Comparison of ENCODE assay signal across 8 cellular contexts in the genomic region with DNA sequence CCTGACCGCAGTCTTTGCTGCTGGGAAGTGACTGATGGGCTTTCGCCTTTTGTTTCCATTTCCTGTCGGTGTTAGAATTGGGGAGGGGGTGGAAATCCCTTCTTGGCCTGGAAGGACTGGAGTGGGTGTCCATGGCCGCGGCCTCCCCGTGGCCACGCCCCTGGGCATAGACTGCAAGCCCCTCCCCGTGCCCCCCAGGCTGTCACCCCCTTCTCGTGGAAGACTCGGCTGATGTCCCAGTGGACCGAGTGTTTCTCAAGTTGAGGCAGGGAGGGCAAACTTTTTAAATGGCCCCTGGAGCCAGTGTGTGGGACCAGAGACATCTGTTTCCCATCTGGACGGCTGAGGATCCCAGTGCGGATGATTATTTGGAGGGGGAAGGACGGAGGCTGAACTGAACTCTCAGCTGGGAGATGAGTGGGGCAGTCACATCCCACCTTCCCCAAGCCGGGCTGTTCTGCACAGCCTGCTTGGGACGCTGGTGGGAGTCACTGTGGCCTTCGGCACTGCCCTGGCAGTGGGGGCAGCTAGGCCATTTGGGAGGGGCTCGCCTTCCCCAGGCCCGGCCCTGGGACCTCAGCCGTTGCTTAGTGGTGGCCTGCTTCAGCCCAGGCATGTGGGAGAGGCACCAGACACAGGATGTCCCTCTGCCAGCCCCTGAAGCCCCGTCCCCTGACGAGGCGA. TPM values are rescaled to one million over a fixed set of nuclear protein-coding genes. Genes with fewer than 3 reads are reported as not detected.
DNase-seq lines count a peak whose midpoint lies in the region; ATAC-seq and TF ChIP-seq lines count a peak whose summit lies in the region.

No MANE protein-coding gene starts in this region.

- H3K4me1 ChIP-seq in BE2C (no peaks in the 10 kb centered on the region), ectodermal cell (ENCODE audit: control insufficient read depth, insufficient read depth, low read length) (peaks cover 13% of the 10 kb centered on the region), muscle layer of duodenum (ENCODE audit: control insufficient read depth in 1 of 2, insufficient read depth in 2 of 2, low read length in 2 of 2) (peaks cover 14 to 51% of the 10 kb centered on the region in 2 donors), MM.1S (ENCODE audit: low read length) (no peaks in the 10 kb centered on the region; the same call in 1 of the 2 replicates)

- no peak overlapping the region for H3K9ac ChIP-seq in MM.1S (ENCODE audit: low read length)

- H4K20me1 ChIP-seq in MM.1S (ENCODE audit: insufficient read depth, low read length), result no peaks in the 10 kb centered on the region

- WGBS in ectodermal cell, 2 experiments, result 41 to 44% methylated on average over 23 of the region's 23 CpGs

- no peak overlapping the region for H2AFZ ChIP-seq in MM.1S (ENCODE audit: low read length)

- ATAC-seq in GM21423 (IDR thresholded peaks at IDR 0.05; ENCODE audit: unreplicated experiment) (no peak), HG03159 (IDR thresholded peaks at IDR 0.05; ENCODE audit: unreplicated experiment) (no peak)

- no peak overlapping the region for H3K4me2 ChIP-seq in MM.1S (ENCODE audit: low read depth, low read length)

- H3K36me3 ChIP-seq in BE2C (no peaks in the 10 kb centered on the region; the same call in 1 of the 2 replicates), ectodermal cell (ENCODE audit: control insufficient read depth, insufficient read depth, low read length) (no peaks in the 10 kb centered on the region), muscle layer of duodenum (ENCODE audit: control insufficient read depth in 1 of 2, insufficient read depth in 2 of 2, low read length in 2 of 2) (no peaks in the 10 kb centered on the region), MM.1S (replicated peaks; ENCODE audit: insufficient read depth, low read length) (no peaks in the 10 kb centered on the region)

- H3K27ac ChIP-seq in ectodermal cell (ENCODE audit: insufficient read depth, low read depth, low read length, poor library complexity, severe bottlenecking) (no peak overlapping the region), muscle layer of duodenum (ENCODE audit: low read length) (peak overlapping the region; percentile 94), MM.1S (ENCODE audit: low read length) (no peak overlapping the region)

- DNase-seq in BE2C (peak; percentile 15), NCI-H69 (lab: John Stamatoyannopoulos, UW) (peak; percentile 44), MM.1S (no peak), HuH-7 (ENCODE audit: low spot score) (no peak)

- no peaks in the 10 kb centered on the region for H3K79me2 ChIP-seq in MM.1S (ENCODE audit: low read length)

- H3K9me2 ChIP-seq in MM.1S (replicated peaks; ENCODE audit: insufficient read depth, low read length), result no peaks in the 10 kb centered on the region

- H3K4me3 ChIP-seq in BE2C (ENCODE audit: low read depth, low read length) (peak overlapping the region; percentile 73), ectodermal cell (ENCODE audit: insufficient read depth, low read depth, low read length) (peak overlapping the region; percentile 82), muscle layer of duodenum (ENCODE audit: low read depth in 1 of 2, low read length in 2 of 2) (peak overlapping the region; percentile 72 to 81), MM.1S (ENCODE audit: low read length) (no peak overlapping the region)

- H3K9me3 ChIP-seq in BE2C, result no peaks in the 10 kb centered on the region
- no peaks in the 10 kb centered on the region for H3K9me3 ChIP-seq in ectodermal cell (ENCODE audit: control insufficient read depth, low read length)
- H3K9me3 ChIP-seq in muscle layer of duodenum (ENCODE audit: control insufficient read depth in 1 of 2, low read length in 2 of 2), result no peaks in the 10 kb centered on the region
- no peaks in the 10 kb centered on the region for H3K9me3 ChIP-seq in MM.1S (replicated peaks; ENCODE audit: insufficient read depth, low read length)

- TF ChIP-seq CTCF in BE2C (IDR thresholded peaks at IDR 0.05; ENCODE audit: low read depth, low read length), result no peak
- TF ChIP-seq CTCF in MM.1S (IDR thresholded peaks at IDR 0.05; ENCODE audit: low read length), result no peak

- no peaks in the 10 kb centered on the region for H3F3A ChIP-seq in MM.1S (ENCODE audit: insufficient read depth, low read length)

- H3K27me3 ChIP-seq in BE2C (no peaks in the 10 kb centered on the region), ectodermal cell (ENCODE audit: control insufficient read depth, insufficient read depth, low read length, poor library complexity, severe bottlenecking) (peaks cover 8% of the 10 kb centered on the region), muscle layer of duodenum (ENCODE audit: low read depth, low read length) (no peaks in the 10 kb centered on the region), MM.1S (replicated peaks; ENCODE audit: insufficient read depth, low read length) (peaks cover 84% of the 10 kb centered on the region)

RNA-seq across cellular contexts. Expression of gene CD81, which starts 1.6 kb away (rescaled TPM):
- polyA plus RNA-seq in BE2C (2012; ENCODE audit: insufficient read depth, insufficient read length, low read depth), result 739 TPM
- 237 TPM for polyA plus RNA-seq in ectodermal cell (2013, experiment 1 of 4)
- 280 TPM for polyA plus RNA-seq in ectodermal cell (2013, experiment 2 of 4)
- 196 TPM for polyA plus RNA-seq in ectodermal cell (2013, experiment 3 of 4)
- 222 TPM for polyA plus RNA-seq in ectodermal cell (2013, experiment 4 of 4)

RNA-seq across cellular contexts. Expression of gene TSSC4, which starts 21.9 kb away (rescaled TPM):
- 371 TPM for polyA plus RNA-seq in BE2C (2012; ENCODE audit: insufficient read depth, insufficient read length, low read depth)
- polyA plus RNA-seq in ectodermal cell (2013, experiment 1 of 4), result 34.3 TPM
- polyA plus RNA-seq in ectodermal cell (2013, experiment 2 of 4), result 30.1 TPM
- 27.2 TPM for polyA plus RNA-seq in ectodermal cell (2013, experiment 3 of 4)
- polyA plus RNA-seq in ectodermal cell (2013, experiment 4 of 4), result 28.1 TPM

Comparison
In these comparisons a context has a peak if more than half of its experiments do, and no peak if none do; other contexts are left out.
1. DNase-seq: peak in BE2C (single experiment) and NCI-H69 (single experiment); none in MM.1S (single experiment) and HuH-7 (single experiment).